In the genomic region with DNA sequence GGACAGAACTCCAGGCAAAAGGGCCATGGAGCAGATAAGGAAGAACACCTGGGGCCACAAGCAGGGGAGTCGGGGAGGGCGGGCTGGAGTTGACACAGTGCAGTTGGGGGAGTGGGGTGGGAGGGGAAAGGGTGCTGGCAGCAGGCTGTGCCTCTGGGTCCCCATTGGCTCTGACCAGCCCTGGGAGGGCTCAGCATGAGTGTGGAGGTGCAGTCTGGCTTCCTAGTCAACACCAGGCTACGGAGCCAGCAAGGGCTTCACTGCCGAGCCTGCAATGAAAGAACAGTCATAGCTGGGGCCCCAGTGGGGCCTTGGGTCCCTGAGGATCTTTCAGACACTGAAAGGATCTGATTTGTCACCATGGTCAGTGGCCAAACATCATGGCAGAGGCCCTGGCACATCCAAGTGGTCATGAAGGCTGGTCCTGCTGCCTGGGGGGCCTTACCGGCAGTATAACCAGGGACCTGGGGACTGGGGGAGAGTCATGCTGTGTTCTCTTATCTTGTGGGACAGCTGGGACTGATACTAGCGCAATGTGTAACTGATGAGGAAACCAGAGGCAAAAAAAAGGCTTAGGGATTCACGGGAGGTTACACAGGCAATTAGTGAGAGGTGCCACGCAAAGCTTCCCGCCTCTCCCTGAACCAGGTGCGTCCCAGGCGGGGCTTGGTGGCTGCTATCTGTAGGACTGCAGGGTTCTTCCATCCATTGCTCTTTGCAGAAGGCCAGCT, we compare ENCODE assay signal across 1 cellular context.
TF ChIP-seq lines count a peak whose summit lies in the region.

No MANE protein-coding gene starts in this region.

TF ChIP-seq in K562, 482 proteins besides CTCF, POLR2A, EP300 and RAD21 (continues in another document):
- TF ChIP-seq, protein P1, sequence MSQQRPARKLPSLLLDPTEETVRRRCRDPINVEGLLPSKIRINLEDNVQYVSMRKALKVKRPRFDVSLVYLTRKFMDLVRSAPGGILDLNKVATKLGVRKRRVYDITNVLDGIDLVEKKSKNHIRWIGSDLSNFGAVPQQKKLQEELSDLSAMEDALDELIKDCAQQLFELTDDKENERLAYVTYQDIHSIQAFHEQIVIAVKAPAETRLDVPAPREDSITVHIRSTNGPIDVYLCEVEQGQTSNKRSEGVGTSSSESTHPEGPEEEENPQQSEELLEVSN (IDR thresholded peaks at IDR 0.05; ENCODE audit: borderline replicate concordance in 1 of 2, extremely low read depth in 1 of 2, insufficient read depth in 1 of 2, insufficient read length in 1 of 2, low read depth in 1 of 2, low read length in 1 of 2, poor library complexity in 1 of 2, severe bottlenecking in 1 of 2) = peak; percentile 16 to 61
- TF ChIP-seq TARDBP (IDR thresholded peaks at IDR 0.05) (peak; percentile 55; the same call in 1 of the 2 replicates), CBX3 (IDR thresholded peaks at IDR 0.05; ENCODE audit: borderline replicate concordance in 1 of 2, low read length in 2 of 2) (0 out of 3 replicates have a peak, but pooled peaks of 1 of the 2 experiments have one; percentile 11), PHB2 (IDR thresholded peaks at IDR 0.05; ENCODE audit: low read depth) (peak; percentile 43; the same call in 1 of the 2 replicates), PRMT5 (CRISPR knock-in tag; IDR thresholded peaks at IDR 0.05) (no peak), POLR2AphosphoS2 (IDR thresholded peaks at IDR 0.05; ENCODE audit: low read length) (no peak), ZNF668 (CRISPR knock-in tag; IDR thresholded peaks at IDR 0.05) (no peak), ILK (tag; IDR thresholded peaks at IDR 0.05; ENCODE audit: borderline replicate concordance, low read depth) (no peak), KLF6 (CRISPR knock-in tag; IDR thresholded peaks at IDR 0.05; ENCODE audit: borderline replicate concordance) (peak; percentile 55; the same call in 1 of the 2 replicates), MTA2 (IDR thresholded peaks at IDR 0.05; ENCODE audit: low read depth) (peak; percentile 84), NR2C1 (IDR thresholded peaks at IDR 0.05) (no peak), NR2C1 (tag; IDR thresholded peaks at IDR 0.05) (peak; percentile 19; the same call in 1 of the 2 replicates), KLF16 (IDR thresholded peaks at IDR 0.05) (peak; percentile 81; the same call in 1 of the 2 replicates), NCOR1 (IDR thresholded peaks at IDR 0.05) (peak; percentile 77), RNF2 (IDR thresholded peaks at IDR 0.05) (0 out of 2 replicates have a peak, but pooled peaks have one; percentile 50), TAL1 (IDR thresholded peaks at IDR 0.05) (peak; percentile 85), ZNF445 (CRISPR knock-in tag; IDR thresholded peaks at IDR 0.05; ENCODE audit: low read depth) (no peak), MCM5 (IDR thresholded peaks at IDR 0.05; ENCODE audit: low read depth) (no peak), ATF7 (IDR thresholded peaks at IDR 0.05) (peak; percentile 67), ZNF134 (CRISPR knock-in tag; conservative IDR thresholded peaks at IDR 0.05) (peak; percentile 67), POLR2AphosphoS5 (IDR thresholded peaks at IDR 0.05; ENCODE audit: control insufficient read depth, insufficient read depth, low read depth, low read length) (peak; percentile 72; the same call in 1 of the 2 replicates), NEUROD1 (IDR thresholded peaks at IDR 0.05; ENCODE audit: borderline replicate concordance, low read depth, low read length, partially characterized antibody) (peak; percentile 16), ZNF507 (tag; conservative IDR thresholded peaks at IDR 0.05) (no peak), ETV1 (tag; conservative IDR thresholded peaks at IDR 0.05; ENCODE audit: low read depth) (no peak), LEF1 (IDR thresholded peaks at IDR 0.05) (peak; percentile 71), L3MBTL2 (IDR thresholded peaks at IDR 0.05) (peak; percentile 54; the same call in 1 of the 2 replicates), OTX1 (CRISPR knock-in tag; IDR thresholded peaks at IDR 0.05) (no peak), TEAD1 (CRISPR knock-in tag; IDR thresholded peaks at IDR 0.05) (0 out of 4 replicates have a peak, but pooled peaks of 1 of the 2 experiments have one; percentile 15), SMARCA4 (IDR thresholded peaks at IDR 0.05) (peak; percentile 90), CCNT2 (IDR thresholded peaks at IDR 0.05; ENCODE audit: borderline replicate concordance, extremely low read depth, insufficient read length, low read depth, low read length) (peak; percentile 47), ZNF830 (CRISPR knock-in tag; IDR thresholded peaks at IDR 0.05) (no peak), MTA1 (IDR thresholded peaks at IDR 0.05; ENCODE audit: borderline replicate concordance) (peak; percentile 45; the same call in 1 of the 2 replicates), HNRNPLL (IDR thresholded peaks at IDR 0.05; ENCODE audit: low read depth, low read length, poor library complexity, severe bottlenecking) (no peak), ZNF384 (IDR thresholded peaks at IDR 0.05; ENCODE audit: low read depth, low read length) (peak; percentile 85), CXXC5 (CRISPR knock-in tag; IDR thresholded peaks at IDR 0.05) (peak; percentile 83), BHLHE40 (IDR thresholded peaks at IDR 0.05; ENCODE audit: low read length) (0 out of 2 replicates have a peak, but pooled peaks have one; percentile 16), KDM4B (IDR thresholded peaks at IDR 0.05; ENCODE audit: borderline replicate concordance in 2 of 2, low read depth in 1 of 2) (no peak), SRF (CRISPR knock-in tag; IDR thresholded peaks at IDR 0.05) (no peak), GATA2 (CRISPR knock-in tag; IDR thresholded peaks at IDR 0.05) (peak; percentile 77), TBP (optimal IDR thresholded peaks at IDR 0.05; ENCODE audit: low read depth, low read length) (peak; percentile 21), E2F3 (CRISPR knock-in tag; IDR thresholded peaks at IDR 0.05) (no peak), SIRT6 (IDR thresholded peaks at IDR 0.05; ENCODE audit: low read depth, low read length) (no peak), MYC (IDR thresholded peaks at IDR 0.05; ENCODE audit: low read depth, low read length) (peak; percentile 46; the same call in 1 of the 2 replicates), MYC (CRISPR knock-in tag; IDR thresholded peaks at IDR 0.05; ENCODE audit: borderline replicate concordance, low read depth) (no peak), MEIS2 (IDR thresholded peaks at IDR 0.05; ENCODE audit: partially characterized antibody) (no peak), ZNF274 (IDR thresholded peaks at IDR 0.05; ENCODE audit: borderline replicate concordance, low read depth, low read length) (no peak), HDAC6 (IDR thresholded peaks at IDR 0.05; ENCODE audit: low read depth, low read length) (no peak)
- TF ChIP-seq, protein P2, sequence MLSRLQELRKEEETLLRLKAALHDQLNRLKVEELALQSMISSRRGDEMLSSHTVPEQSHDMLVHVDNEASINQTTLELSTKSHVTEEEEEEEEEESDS (CRISPR knock-in tag; IDR thresholded peaks at IDR 0.05) = no peak
- TF ChIP-seq, protein P3, sequence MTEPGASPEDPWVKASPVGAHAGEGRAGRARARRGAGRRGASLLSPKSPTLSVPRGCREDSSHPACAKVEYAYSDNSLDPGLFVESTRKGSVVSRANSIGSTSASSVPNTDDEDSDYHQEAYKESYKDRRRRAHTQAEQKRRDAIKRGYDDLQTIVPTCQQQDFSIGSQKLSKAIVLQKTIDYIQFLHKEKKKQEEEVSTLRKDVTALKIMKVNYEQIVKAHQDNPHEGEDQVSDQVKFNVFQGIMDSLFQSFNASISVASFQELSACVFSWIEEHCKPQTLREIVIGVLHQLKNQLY (CRISPR knock-in tag; conservative IDR thresholded peaks at IDR 0.05) = no peak
- TF ChIP-seq, protein P4, sequence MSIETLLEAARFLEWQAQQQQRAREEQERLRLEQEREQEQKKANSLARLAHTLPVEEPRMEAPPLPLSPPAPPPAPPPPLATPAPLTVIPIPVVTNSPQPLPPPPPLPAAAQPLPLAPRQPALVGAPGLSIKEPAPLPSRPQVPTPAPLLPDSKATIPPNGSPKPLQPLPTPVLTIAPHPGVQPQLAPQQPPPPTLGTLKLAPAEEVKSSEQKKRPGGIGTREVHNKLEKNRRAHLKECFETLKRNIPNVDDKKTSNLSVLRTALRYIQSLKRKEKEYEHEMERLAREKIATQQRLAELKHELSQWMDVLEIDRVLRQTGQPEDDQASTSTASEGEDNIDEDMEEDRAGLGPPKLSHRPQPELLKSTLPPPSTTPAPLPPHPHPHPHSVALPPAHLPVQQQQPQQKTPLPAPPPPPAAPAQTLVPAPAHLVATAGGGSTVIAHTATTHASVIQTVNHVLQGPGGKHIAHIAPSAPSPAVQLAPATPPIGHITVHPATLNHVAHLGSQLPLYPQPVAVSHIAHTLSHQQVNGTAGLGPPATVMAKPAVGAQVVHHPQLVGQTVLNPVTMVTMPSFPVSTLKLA (conservative IDR thresholded peaks at IDR 0.05) = 0 out of 4 replicates have a peak, but pooled peaks of 1 of the 2 experiments have one; percentile 30
- TF ChIP-seq, protein P5, sequence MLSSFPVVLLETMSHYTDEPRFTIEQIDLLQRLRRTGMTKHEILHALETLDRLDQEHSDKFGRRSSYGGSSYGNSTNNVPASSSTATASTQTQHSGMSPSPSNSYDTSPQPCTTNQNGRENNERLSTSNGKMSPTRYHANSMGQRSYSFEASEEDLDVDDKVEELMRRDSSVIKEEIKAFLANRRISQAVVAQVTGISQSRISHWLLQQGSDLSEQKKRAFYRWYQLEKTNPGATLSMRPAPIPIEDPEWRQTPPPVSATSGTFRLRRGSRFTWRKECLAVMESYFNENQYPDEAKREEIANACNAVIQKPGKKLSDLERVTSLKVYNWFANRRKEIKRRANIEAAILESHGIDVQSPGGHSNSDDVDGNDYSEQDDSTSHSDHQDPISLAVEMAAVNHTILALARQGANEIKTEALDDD (IDR thresholded peaks at IDR 0.05) = peak; percentile 43; the same call in 1 of the 2 replicates
- TF ChIP-seq, protein P6, sequence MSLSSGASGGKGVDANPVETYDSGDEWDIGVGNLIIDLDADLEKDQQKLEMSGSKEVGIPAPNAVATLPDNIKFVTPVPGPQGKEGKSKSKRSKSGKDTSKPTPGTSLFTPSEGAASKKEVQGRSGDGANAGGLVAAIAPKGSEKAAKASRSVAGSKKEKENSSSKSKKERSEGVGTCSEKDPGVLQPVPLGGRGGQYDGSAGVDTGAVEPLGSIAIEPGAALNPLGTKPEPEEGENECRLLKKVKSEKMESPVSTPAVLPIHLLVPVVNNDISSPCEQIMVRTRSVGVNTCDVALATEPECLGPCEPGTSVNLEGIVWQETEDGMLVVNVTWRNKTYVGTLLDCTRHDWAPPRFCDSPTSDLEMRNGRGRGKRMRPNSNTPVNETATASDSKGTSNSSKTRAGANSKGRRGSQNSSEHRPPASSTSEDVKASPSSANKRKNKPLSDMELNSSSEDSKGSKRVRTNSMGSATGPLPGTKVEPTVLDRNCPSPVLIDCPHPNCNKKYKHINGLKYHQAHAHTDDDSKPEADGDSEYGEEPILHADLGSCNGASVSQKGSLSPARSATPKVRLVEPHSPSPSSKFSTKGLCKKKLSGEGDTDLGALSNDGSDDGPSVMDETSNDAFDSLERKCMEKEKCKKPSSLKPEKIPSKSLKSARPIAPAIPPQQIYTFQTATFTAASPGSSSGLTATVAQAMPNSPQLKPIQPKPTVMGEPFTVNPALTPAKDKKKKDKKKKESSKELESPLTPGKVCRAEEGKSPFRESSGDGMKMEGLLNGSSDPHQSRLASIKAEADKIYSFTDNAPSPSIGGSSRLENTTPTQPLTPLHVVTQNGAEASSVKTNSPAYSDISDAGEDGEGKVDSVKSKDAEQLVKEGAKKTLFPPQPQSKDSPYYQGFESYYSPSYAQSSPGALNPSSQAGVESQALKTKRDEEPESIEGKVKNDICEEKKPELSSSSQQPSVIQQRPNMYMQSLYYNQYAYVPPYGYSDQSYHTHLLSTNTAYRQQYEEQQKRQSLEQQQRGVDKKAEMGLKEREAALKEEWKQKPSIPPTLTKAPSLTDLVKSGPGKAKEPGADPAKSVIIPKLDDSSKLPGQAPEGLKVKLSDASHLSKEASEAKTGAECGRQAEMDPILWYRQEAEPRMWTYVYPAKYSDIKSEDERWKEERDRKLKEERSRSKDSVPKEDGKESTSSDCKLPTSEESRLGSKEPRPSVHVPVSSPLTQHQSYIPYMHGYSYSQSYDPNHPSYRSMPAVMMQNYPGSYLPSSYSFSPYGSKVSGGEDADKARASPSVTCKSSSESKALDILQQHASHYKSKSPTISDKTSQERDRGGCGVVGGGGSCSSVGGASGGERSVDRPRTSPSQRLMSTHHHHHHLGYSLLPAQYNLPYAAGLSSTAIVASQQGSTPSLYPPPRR (CRISPR knock-in tag; IDR thresholded peaks at IDR 0.05; ENCODE audit: borderline replicate concordance) = no peak
- TF ChIP-seq, protein P7, sequence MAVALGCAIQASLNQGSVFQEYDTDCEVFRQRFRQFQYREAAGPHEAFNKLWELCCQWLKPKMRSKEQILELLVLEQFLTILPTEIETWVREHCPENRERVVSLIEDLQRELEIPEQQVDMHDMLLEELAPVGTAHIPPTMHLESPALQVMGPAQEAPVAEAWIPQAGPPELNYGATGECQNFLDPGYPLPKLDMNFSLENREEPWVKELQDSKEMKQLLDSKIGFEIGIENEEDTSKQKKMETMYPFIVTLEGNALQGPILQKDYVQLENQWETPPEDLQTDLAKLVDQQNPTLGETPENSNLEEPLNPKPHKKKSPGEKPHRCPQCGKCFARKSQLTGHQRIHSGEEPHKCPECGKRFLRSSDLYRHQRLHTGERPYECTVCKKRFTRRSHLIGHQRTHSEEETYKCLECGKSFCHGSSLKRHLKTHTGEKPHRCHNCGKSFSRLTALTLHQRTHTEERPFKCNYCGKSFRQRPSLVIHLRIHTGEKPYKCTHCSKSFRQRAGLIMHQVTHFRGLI (CRISPR knock-in tag; IDR thresholded peaks at IDR 0.05) = peak; percentile 58; the same call in 1 of the 2 replicates
- TF ChIP-seq, protein P8, sequence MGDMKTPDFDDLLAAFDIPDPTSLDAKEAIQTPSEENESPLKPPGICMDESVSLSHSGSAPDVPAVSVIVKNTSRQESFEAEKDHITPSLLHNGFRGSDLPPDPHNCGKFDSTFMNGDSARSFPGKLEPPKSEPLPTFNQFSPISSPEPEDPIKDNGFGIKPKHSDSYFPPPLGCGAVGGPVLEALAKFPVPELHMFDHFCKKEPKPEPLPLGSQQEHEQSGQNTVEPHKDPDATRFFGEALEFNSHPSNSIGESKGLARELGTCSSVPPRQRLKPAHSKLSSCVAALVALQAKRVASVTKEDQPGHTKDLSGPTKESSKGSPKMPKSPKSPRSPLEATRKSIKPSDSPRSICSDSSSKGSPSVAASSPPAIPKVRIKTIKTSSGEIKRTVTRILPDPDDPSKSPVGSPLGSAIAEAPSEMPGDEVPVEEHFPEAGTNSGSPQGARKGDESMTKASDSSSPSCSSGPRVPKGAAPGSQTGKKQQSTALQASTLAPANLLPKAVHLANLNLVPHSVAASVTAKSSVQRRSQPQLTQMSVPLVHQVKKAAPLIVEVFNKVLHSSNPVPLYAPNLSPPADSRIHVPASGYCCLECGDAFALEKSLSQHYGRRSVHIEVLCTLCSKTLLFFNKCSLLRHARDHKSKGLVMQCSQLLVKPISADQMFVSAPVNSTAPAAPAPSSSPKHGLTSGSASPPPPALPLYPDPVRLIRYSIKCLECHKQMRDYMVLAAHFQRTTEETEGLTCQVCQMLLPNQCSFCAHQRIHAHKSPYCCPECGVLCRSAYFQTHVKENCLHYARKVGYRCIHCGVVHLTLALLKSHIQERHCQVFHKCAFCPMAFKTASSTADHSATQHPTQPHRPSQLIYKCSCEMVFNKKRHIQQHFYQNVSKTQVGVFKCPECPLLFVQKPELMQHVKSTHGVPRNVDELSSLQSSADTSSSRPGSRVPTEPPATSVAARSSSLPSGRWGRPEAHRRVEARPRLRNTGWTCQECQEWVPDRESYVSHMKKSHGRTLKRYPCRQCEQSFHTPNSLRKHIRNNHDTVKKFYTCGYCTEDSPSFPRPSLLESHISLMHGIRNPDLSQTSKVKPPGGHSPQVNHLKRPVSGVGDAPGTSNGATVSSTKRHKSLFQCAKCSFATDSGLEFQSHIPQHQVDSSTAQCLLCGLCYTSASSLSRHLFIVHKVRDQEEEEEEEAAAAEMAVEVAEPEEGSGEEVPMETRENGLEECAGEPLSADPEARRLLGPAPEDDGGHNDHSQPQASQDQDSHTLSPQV (IDR thresholded peaks at IDR 0.05) = peak; percentile 60; the same call in 1 of the 2 replicates
